9 cellular contexts compared by ENCODE assay signal in genomic region chrX:52139545-52139895, GRCh38.
"Had no signal": no experiment of that assay in that cellular context is flagged by ENCODE, and none has a peak within 500 bp of the region (broad histone marks: within the 10 kb centered on the region; RNA-seq: fewer than 3 reads in every experiment).

No MANE protein-coding gene starts in this region.

- ATAC-seq: GM23338, HCT116 had no signal

- H3K36me3 ChIP-seq: HAP-1 had no signal

- H3K4me3 ChIP-seq: GM23248, GM23338, HAP-1 had no signal

- H3K4me1 ChIP-seq: HAP-1 had no signal

- H3K27ac ChIP-seq: GM23248 had no signal

- DNase-seq: GM23248, GOT3, H7, H9, HCEC 1CT, HFFc6 had no signal

- H3K9me3 ChIP-seq: HAP-1 had no signal
